Comparison of ENCODE assay signal across 21 cellular contexts in genomic region chr5:55921617-55922016, GRCh38.
"Had no signal": no experiment of that assay in that cellular context is flagged by ENCODE, and none has a peak within 500 bp of the region (broad histone marks: within the 10 kb centered on the region; RNA-seq: fewer than 3 reads in every experiment).

No MANE protein-coding gene starts in this region.

- H3K4me3 ChIP-seq: ovary, right lobe of liver, thoracic aorta, tibial nerve, upper lobe of left lung had no signal

- H3K9me3 Mint-ChIP-seq: naive thymus-derived CD8-positive, alpha-beta T cell; stimulated activated naive B cell treated with anti-CD40 and anti-IgM and Interleukin-4, amounts not matched to agents 10 μg/mL and 1 μg/mL and 100 μg/mL, for 72 hours; stimulated activated naive CD8-positive, alpha-beta T cell treated with anti-CD3 and anti-CD28 coated beads, Interleukin-15, Interleukin-2, amounts not matched to agents 100 ng/mL and 50 ng/mL, for 24 hours had no signal

- H3K27me3 Mint-ChIP-seq: naive thymus-derived CD8-positive, alpha-beta T cell; stimulated activated naive CD8-positive, alpha-beta T cell treated with anti-CD3 and anti-CD28 coated beads, Interleukin-15, Interleukin-2, amounts not matched to agents 100 ng/mL and 50 ng/mL, for 24 hours had no signal

- ATAC-seq: naive thymus-derived CD8-positive, alpha-beta T cell; stimulated activated naive B cell treated with anti-CD40 and anti-IgM and Interleukin-4, amounts not matched to agents 10 μg/mL and 1 μg/mL and 100 μg/mL, for 72 hours had no signal

- H3K4me1 ChIP-seq: right lobe of liver had no signal

- H3K27ac ChIP-seq: ovary, right lobe of liver, thoracic aorta, tibial nerve, upper lobe of left lung had no signal

- DNase-seq: effector CD8-positive, alpha-beta T cell; erythroblast; hypothalamus; mammary epithelial cell; mesendoderm; midbrain; naive thymus-derived CD8-positive, alpha-beta T cell; nephron progenitor cell; occipital lobe; ovary; posterior cingulate gyrus; retina; right lobe of liver; small intestine; stimulated activated CD4-positive, alpha-beta T cell treated with anti-CD3 and anti-CD28 coated beads, Interleukin-15, amount 100 ng/mL, for 24 hours; stimulated activated CD4-positive, alpha-beta T cell treated with anti-CD3 and anti-CD28 coated beads, Interleukin-2, amount 100 ng/mL, for 48 hours; stimulated activated naive B cell treated with anti-CD40 and anti-IgM and Interleukin-4, amounts not matched to agents 10 μg/mL and 1 μg/mL and 100 μg/mL, for 72 hours; upper lobe of left lung had no signal

- H3K27me3 ChIP-seq: ovary, right lobe of liver, tibial nerve, upper lobe of left lung had no signal

- H3K27ac Mint-ChIP-seq: naive thymus-derived CD8-positive, alpha-beta T cell; nephron progenitor cell; stimulated activated naive B cell treated with anti-CD40 and anti-IgM and Interleukin-4, amounts not matched to agents 10 μg/mL and 1 μg/mL and 100 μg/mL, for 72 hours; stimulated activated naive CD8-positive, alpha-beta T cell treated with anti-CD3 and anti-CD28 coated beads, Interleukin-15, Interleukin-2, amounts not matched to agents 100 ng/mL and 50 ng/mL, for 24 hours had no signal

- H3K9me3 ChIP-seq: ovary, right lobe of liver, thoracic aorta, tibial nerve, upper lobe of left lung had no signal

- H3K36me3 Mint-ChIP-seq: naive thymus-derived CD8-positive, alpha-beta T cell; stimulated activated naive B cell treated with anti-CD40 and anti-IgM and Interleukin-4, amounts not matched to agents 10 μg/mL and 1 μg/mL and 100 μg/mL, for 72 hours had no signal

- H3K36me3 ChIP-seq: ovary, right lobe of liver, thoracic aorta, tibial nerve, upper lobe of left lung had no signal

- H3K4me3 Mint-ChIP-seq: naive thymus-derived CD8-positive, alpha-beta T cell; nephron progenitor cell; stimulated activated naive B cell treated with anti-CD40 and anti-IgM and Interleukin-4, amounts not matched to agents 10 μg/mL and 1 μg/mL and 100 μg/mL, for 72 hours; stimulated activated naive CD8-positive, alpha-beta T cell treated with anti-CD3 and anti-CD28 coated beads, Interleukin-15, Interleukin-2, amounts not matched to agents 100 ng/mL and 50 ng/mL, for 24 hours had no signal
